23 cellular contexts compared by ENCODE assay signal in the genomic region with DNA sequence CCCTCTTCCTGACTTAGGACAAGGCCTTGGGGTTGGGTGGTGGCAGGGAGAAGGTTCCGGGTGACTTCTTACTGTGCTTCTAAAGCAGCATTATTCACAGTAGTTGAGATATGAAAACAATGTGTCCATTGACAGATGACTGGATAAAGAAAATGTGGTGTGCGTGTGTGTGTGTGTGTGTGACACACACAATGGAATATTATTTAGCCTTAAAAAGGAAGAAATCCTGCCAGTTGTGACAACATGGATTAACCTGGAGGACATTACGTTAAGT.
"Had no signal": no experiment of that assay in that cellular context is flagged by ENCODE, and none has a peak within 500 bp of the region (broad histone marks: within the 10 kb centered on the region; RNA-seq: fewer than 3 reads in every experiment).

No MANE protein-coding gene starts in this region.

- H3K27ac Mint-ChIP-seq: dendritic cell treated with granulocyte-macrophage colony-stimulating factor and Interleukin-4, amounts not matched to agents 40 ng/mL and 50 ng/mL, for 4 days; endodermal cell; immature natural killer cell; neural progenitor cell; progenitor cell of endocrine pancreas had no signal

- H3K36me3 Mint-ChIP-seq: immature natural killer cell, neural progenitor cell had no signal

- H3K9me3 Mint-ChIP-seq: central memory CD8-positive, alpha-beta T cell; dendritic cell treated with granulocyte-macrophage colony-stimulating factor and Interleukin-4, amounts not matched to agents 40 ng/mL and 50 ng/mL, for 4 days; immature natural killer cell; nephron; neural progenitor cell had no signal

- ATAC-seq: left ventricle myocardium superior, lower lobe of right lung, right lobe of liver had no signal

- H3K4me3 Mint-ChIP-seq: central memory CD8-positive, alpha-beta T cell; dendritic cell treated with granulocyte-macrophage colony-stimulating factor and Interleukin-4, amounts not matched to agents 40 ng/mL and 50 ng/mL, for 4 days; endodermal cell; immature natural killer cell; nephron; neural progenitor cell had no signal

- H3K27me3 ChIP-seq: colonic mucosa, esophagus squamous epithelium, neural progenitor cell, right lobe of liver, stomach, thyroid gland had no signal

- H3K27me3 Mint-ChIP-seq: central memory CD8-positive, alpha-beta T cell; dendritic cell treated with granulocyte-macrophage colony-stimulating factor and Interleukin-4, amounts not matched to agents 40 ng/mL and 50 ng/mL, for 4 days had no signal

- H3K27ac ChIP-seq: colonic mucosa, lower lobe of right lung, neural progenitor cell, parathyroid adenoma, right lobe of liver, stomach, thyroid gland had no signal

- H3K9me3 ChIP-seq: colonic mucosa, esophagus squamous epithelium, lower lobe of right lung, right lobe of liver, stomach, thyroid gland had no signal

- DNase-seq: colonic mucosa; effector CD8-positive, alpha-beta T cell; endodermal cell; esophagus squamous epithelium; hypothalamus; immature natural killer cell; islet precursor cell; kidney glomerular epithelial cell; left ventricle myocardium superior; lower lobe of right lung; right lobe of liver; stimulated activated CD4-positive, alpha-beta T cell treated with anti-CD3 and anti-CD28 coated beads, Interleukin-12 subunit alpha, Interleukin-12 subunit beta, amount 100 ng/mL, for 4 hours; stimulated activated CD4-positive, alpha-beta T cell treated with anti-CD3 and anti-CD28 coated beads, Interleukin-1b, Interleukin-23, amount 100 ng/mL, for 48 hours; stimulated activated CD4-positive, alpha-beta T cell treated with anti-CD3 and anti-CD28 coated beads, Interleukin-4, amount 100 ng/mL, for 1 hour; stimulated activated CD8-positive, alpha-beta memory T cell treated with anti-CD3 and anti-CD28 coated beads, Interleukin-4, amount 100 ng/mL, for 48 hours; stomach; thyroid gland had no signal
